In genomic region chr13:98986226-98986846, GRCh38 we compare ENCODE assay signal across 1 cellular context.
TF ChIP-seq lines count a peak whose summit lies in the region.

No MANE protein-coding gene starts in this region.

TF ChIP-seq in GM23338, 12 proteins besides CTCF, POLR2A, EP300 and RAD21 (continued from another document):
- TF ChIP-seq ZNF462 (CRISPR knock-in tag; IDR thresholded peaks at IDR 0.05): no peak
- no peak for TF ChIP-seq POLR2AphosphoS5 (IDR thresholded peaks at IDR 0.05; ENCODE audit: low read depth)
- TF ChIP-seq JUNB (IDR thresholded peaks at IDR 0.05; ENCODE audit: unreplicated experiment): no peak
- no peak for TF ChIP-seq ETS1 (IDR thresholded peaks at IDR 0.05)
- no peak for TF ChIP-seq REST (IDR thresholded peaks at IDR 0.05; ENCODE audit: unreplicated experiment)
- no peak for TF ChIP-seq ZNF114 (CRISPR knock-in tag; IDR thresholded peaks at IDR 0.05)
